40 cellular contexts compared by ENCODE assay signal in genomic region chr2:152811916-152812315, GRCh38.
"Had no signal": no experiment of that assay in that cellular context is flagged by ENCODE, and none has a peak within 500 bp of the region (broad histone marks: within the 10 kb centered on the region; RNA-seq: fewer than 3 reads in every experiment).

No MANE protein-coding gene starts in this region.

- H3K4me1 ChIP-seq: adrenal gland, breast epithelium, esophagus squamous epithelium, gastroesophageal sphincter, heart right ventricle had no signal

- H3K9me3 ChIP-seq: esophagus squamous epithelium had no signal

- H3K4me3 ChIP-seq: adrenal gland, breast epithelium, cardiac muscle cell, esophagus squamous epithelium, gastroesophageal sphincter, heart right ventricle, hepatocyte had no signal

- H3K27me3 ChIP-seq: adrenal gland, breast epithelium, cardiac muscle cell, esophagus squamous epithelium, gastroesophageal sphincter, hepatocyte had no signal

- ATAC-seq: activated CD4-positive, alpha-beta T cell treated with anti-CD3 and anti-CD28 coated beads for 36 hours; activated CD8-positive, alpha-beta memory T cell treated with anti-CD3 and anti-CD28 coated beads, Interleukin-2, amount 10 ng/mL, durations not matched to agents 7 days and 5 days; activated CD8-positive, alpha-beta T cell treated with anti-CD3 and anti-CD28 coated beads, Interleukin-2, amount 10 ng/mL, durations not matched to agents 7 days and 5 days; activated naive CD8-positive, alpha-beta T cell treated with anti-CD3 and anti-CD28 coated beads, Interleukin-2, amount 50 U/mL, for 24 hours; effector memory CD8-positive, alpha-beta T cell; gastroesophageal sphincter; heart right ventricle; T-helper 17 cell had no signal

- H3K27ac ChIP-seq: adrenal gland, breast epithelium, cardiac muscle cell, epithelial cell of prostate, esophagus squamous epithelium, gastroesophageal sphincter, heart right ventricle, hepatocyte, WERI-Rb-1 had no signal

- H3K36me3 Mint-ChIP-seq: activated naive CD8-positive, alpha-beta T cell treated with anti-CD3 and anti-CD28 coated beads for 36 hours; brain had no signal

- H3K4me1 Mint-ChIP-seq: activated CD4-positive, alpha-beta T cell treated with anti-CD3 and anti-CD28 coated beads for 36 hours; activated naive CD4-positive, alpha-beta T cell treated with anti-CD3 and anti-CD28 coated beads, Interleukin-2, amount 50 U/mL, for 24 hours; activated naive CD8-positive, alpha-beta T cell treated with anti-CD3 and anti-CD28 coated beads for 36 hours; activated naive CD8-positive, alpha-beta T cell treated with anti-CD3 and anti-CD28 coated beads, Interleukin-2, amount 50 U/mL, for 24 hours; brain had no signal

- H3K4me2 ChIP-seq: hepatocyte had no signal

- H2AFZ ChIP-seq: hepatocyte had no signal

- H3K27ac Mint-ChIP-seq: activated CD4-positive, alpha-beta memory T cell treated with anti-CD3 and anti-CD28 coated beads for 36 hours; activated CD4-positive, alpha-beta T cell treated with anti-CD3 and anti-CD28 coated beads for 36 hours; activated CD4-positive, alpha-beta T cell treated with anti-CD3 and anti-CD28 coated beads, Interleukin-2, amount 10 ng/mL, durations not matched to agents 24 days and 14 days; activated CD8-positive, alpha-beta memory T cell treated with anti-CD3 and anti-CD28 coated beads, Interleukin-2, amount 10 ng/mL, durations not matched to agents 7 days and 5 days; activated CD8-positive, alpha-beta T cell treated with anti-CD3 and anti-CD28 coated beads, Interleukin-2, amount 10 ng/mL, durations not matched to agents 7 days and 5 days; activated naive CD4-positive, alpha-beta T cell treated with anti-CD3 and anti-CD28 coated beads for 36 hours; activated naive CD8-positive, alpha-beta T cell treated with anti-CD3 and anti-CD28 coated beads for 36 hours; activated naive CD8-positive, alpha-beta T cell treated with anti-CD3 and anti-CD28 coated beads, Interleukin-2, amount 50 U/mL, for 24 hours; activated T-helper 1 cell treated with anti-CD3 and anti-CD28 coated beads, Interleukin-12 subunit alpha, Interleukin-12 subunit beta, Interleukin-2, Interleukin-4 antibody, amounts not matched to agents 30 ng/mL and 10 ng/mL and 1 ng/mL, durations not matched to agents 14 hours and 24 hours and 36 hours; activated T-helper 2 cell treated with anti-CD3 and anti-CD28 coated beads, Interferon-gamma antibody, Interleukin-2, Interleukin-4, amounts not matched to agents 10 μg/mL and 5 μg/mL and 100 μg/mL, durations not matched to agents 14 hours and 24 hours and 36 hours; brain; effector memory CD8-positive, alpha-beta T cell; T-helper 17 cell; T-helper 2 cell treated with Interferon-gamma antibody and Interleukin-4, amounts not matched to agents 5 μg/mL and 100 μg/mL, for 36 hours had no signal

- H3K4me3 Mint-ChIP-seq: activated CD4-positive, alpha-beta memory T cell treated with anti-CD3 and anti-CD28 coated beads for 36 hours; activated CD4-positive, alpha-beta T cell treated with anti-CD3 and anti-CD28 coated beads for 36 hours; activated CD4-positive, alpha-beta T cell treated with anti-CD3 and anti-CD28 coated beads, Interleukin-2, amount 10 ng/mL, durations not matched to agents 24 days and 14 days; activated CD8-positive, alpha-beta memory T cell treated with anti-CD3 and anti-CD28 coated beads, Interleukin-2, amount 10 ng/mL, durations not matched to agents 7 days and 5 days; activated CD8-positive, alpha-beta T cell treated with anti-CD3 and anti-CD28 coated beads, Interleukin-2, amount 10 ng/mL, durations not matched to agents 7 days and 5 days; activated naive CD4-positive, alpha-beta T cell treated with anti-CD3 and anti-CD28 coated beads for 36 hours; activated naive CD4-positive, alpha-beta T cell treated with anti-CD3 and anti-CD28 coated beads, Interleukin-2, amount 50 U/mL, for 24 hours; activated naive CD8-positive, alpha-beta T cell treated with anti-CD3 and anti-CD28 coated beads for 36 hours; activated naive CD8-positive, alpha-beta T cell treated with anti-CD3 and anti-CD28 coated beads, Interleukin-2, amount 50 U/mL, for 24 hours; activated T-helper 1 cell treated with anti-CD3 and anti-CD28 coated beads, Interleukin-12 subunit alpha, Interleukin-12 subunit beta, Interleukin-2, Interleukin-4 antibody, amounts not matched to agents 30 ng/mL and 10 ng/mL and 1 ng/mL, durations not matched to agents 14 hours and 24 hours and 36 hours; brain; effector memory CD8-positive, alpha-beta T cell; T-helper 17 cell; T-helper 2 cell treated with Interferon-gamma antibody and Interleukin-4, amounts not matched to agents 5 μg/mL and 100 μg/mL, for 36 hours had no signal

- FAIRE-seq: endometrium, endothelial cell of umbilical vein had no signal

- H3K36me3 ChIP-seq: adrenal gland, breast epithelium, cardiac muscle cell, esophagus squamous epithelium, gastroesophageal sphincter, heart right ventricle, WERI-Rb-1 had no signal

- DNase-seq: activated CD4-positive, alpha-beta memory T cell treated with anti-CD3 and anti-CD28 coated beads for 36 hours; activated CD4-positive, alpha-beta T cell treated with anti-CD3 and anti-CD28 coated beads for 36 hours; activated CD4-positive, alpha-beta T cell treated with anti-CD3 and anti-CD28 coated beads, Interleukin-2, amount 10 ng/mL, durations not matched to agents 24 days and 14 days; activated CD4-positive, CD25-positive, alpha-beta regulatory T cell; activated CD4-positive, CD25-positive, alpha-beta regulatory T cell treated with anti-CD3 and anti-CD28 coated beads, Interleukin-2, amount 50 U/mL, for 72 hours; activated CD8-positive, alpha-beta memory T cell treated with anti-CD3 and anti-CD28 coated beads, Interleukin-2, amount 10 ng/mL, durations not matched to agents 7 days and 5 days; activated CD8-positive, alpha-beta memory T cell treated with anti-CD3 and anti-CD28 coated beads, Interleukin-2, amount 50 U/mL, for 4 hours; activated CD8-positive, alpha-beta T cell treated with anti-CD3 and anti-CD28 coated beads, Interleukin-2, amount 10 ng/mL, durations not matched to agents 7 days and 5 days; activated effector memory CD4-positive, alpha-beta T cell treated with anti-CD3 and anti-CD28 coated beads, Interleukin-2, amount 50 U/mL, for 16 hours; activated naive CD4-positive, alpha-beta T cell treated with anti-CD3 and anti-CD28 coated beads for 36 hours; activated naive CD8-positive, alpha-beta T cell treated with anti-CD3 and anti-CD28 coated beads for 36 hours; activated naive CD8-positive, alpha-beta T cell treated with anti-CD3 and anti-CD28 coated beads, Interleukin-2, amount 50 U/mL, for 24 hours; activated T-cell treated with anti-CD3 and anti-CD28 coated beads, Interleukin-2, amount 50 U/mL, for 1 hour; activated T-cell treated with anti-CD3 and anti-CD28 coated beads, Interleukin-2, amount 50 U/mL, for 48 hours; adrenal gland; amygdala; aorta; central memory CD4-positive, alpha-beta T cell; cortex of kidney; dermis blood vessel endothelial cell; effector CD4-positive, alpha-beta T cell; effector memory CD8-positive, alpha-beta T cell; esophagus squamous epithelium; foreskin melanocyte; heart right ventricle; T-helper 17 cell; T1000; WERI-Rb-1 had no signal

- H3K79me2 ChIP-seq: hepatocyte had no signal
